Comparison of ENCODE assay signal across 21 cellular contexts in genomic region chr15:79901958-79902357, GRCh38. TPM values are rescaled to one million over a fixed set of nuclear protein-coding genes. Genes with fewer than 3 reads are reported as not detected.
DNase-seq lines count a peak whose midpoint lies in the region; ATAC-seq, FAIRE-seq and TF ChIP-seq lines count a peak whose summit lies in the region.
"Had no signal": no experiment of that assay in that cellular context is flagged by ENCODE, and none has a peak within 500 bp of the region (broad histone marks: within the 10 kb centered on the region; RNA-seq: fewer than 3 reads in every experiment).

No MANE protein-coding gene starts in this region.

- peaks cover 13% of the 10 kb centered on the region for H3K4me1 Mint-ChIP-seq in endodermal cell

- no peaks in the 10 kb centered on the region for H3K27me3 ChIP-seq in endodermal cell (ENCODE audit: control insufficient read depth, insufficient read depth, low read length, poor library complexity, severe bottlenecking)
- H3K27me3 ChIP-seq: upper lobe of left lung had no signal

- H3K27ac ChIP-seq in 22Rv1 (peak overlapping the region; percentile 38; the same call in 1 of the 2 replicates), endodermal cell (ENCODE audit: low read depth, low read length) (no peak overlapping the region)
- H3K27ac ChIP-seq: KMS-11, parathyroid adenoma, upper lobe of left lung had no signal

- peaks cover 12% of the 10 kb centered on the region for H3K9me3 ChIP-seq in endodermal cell (ENCODE audit: control insufficient read depth, low read length)
- H3K9me3 ChIP-seq: upper lobe of left lung had no signal

- no peak overlapping the region for H3K4me3 Mint-ChIP-seq in endodermal cell
- H3K4me3 Mint-ChIP-seq: brain had no signal

- H3K9ac ChIP-seq in endodermal cell (ENCODE audit: extremely low read depth, low read length, poor library complexity, severe bottlenecking): no peak overlapping the region
- H3K9ac ChIP-seq: KMS-11, parathyroid adenoma had no signal

- H3K36me3 Mint-ChIP-seq in endodermal cell (ENCODE audit: low read depth): peaks cover 26% of the 10 kb centered on the region

- H3K4me1 ChIP-seq in endodermal cell (ENCODE audit: control insufficient read depth, insufficient read depth, low read length): no peaks in the 10 kb centered on the region
- H3K4me1 ChIP-seq: parathyroid adenoma had no signal

- H3K9me3 Mint-ChIP-seq in endodermal cell: peaks cover 3% of the 10 kb centered on the region

- no peak overlapping the region for H3K27ac Mint-ChIP-seq in endodermal cell

- H3K27me3 Mint-ChIP-seq in endodermal cell (ENCODE audit: insufficient read depth): no peaks in the 10 kb centered on the region
- H3K27me3 Mint-ChIP-seq: brain had no signal

- TF ChIP-seq CTCF in 22Rv1 (IDR thresholded peaks at IDR 0.05) (no peak), D721Med (IDR thresholded peaks at IDR 0.05; ENCODE audit: insufficient read depth, missing control alignments) (no peak), endodermal cell (conservative IDR thresholded peaks at IDR 0.05) (no peak)

- WGBS in endodermal cell (ENCODE audit: insufficient coverage in 1 of 2, insufficient read length in 1 of 2), 2 experiments: 88% methylated on average over 1 of the region's 1 CpG; no CpG with 5 or more reads in 1 of the 2 experiments

- ATAC-seq in GM18505 (IDR thresholded peaks at IDR 0.05; ENCODE audit: unreplicated experiment) (peak; percentile 37), HG03108 (IDR thresholded peaks at IDR 0.05; ENCODE audit: unreplicated experiment) (peak; percentile 42), GM19452 (IDR thresholded peaks at IDR 0.05; ENCODE audit: unreplicated experiment) (no peak), HG03280 (IDR thresholded peaks at IDR 0.05; ENCODE audit: unreplicated experiment) (no peak)
- ATAC-seq: left lobe of liver; stimulated activated naive CD8-positive, alpha-beta T cell treated with anti-CD3 and anti-CD28 coated beads, Interleukin-15, Interleukin-2, amounts not matched to agents 100 U/mL and 50 U/mL, for 24 hours had no signal

- DNase-seq in dermis microvascular lymphatic vessel endothelial cell (ENCODE audit: low read depth in 2 of 2) (peak; percentile 35 to 77), D721Med (ENCODE audit: insufficient read length, low spot score) (no peak), endodermal cell (no peak)
- DNase-seq: activated CD4-positive, alpha-beta T cell treated with anti-CD3 and anti-CD28 coated beads for 4 hours; activated CD8-positive, alpha-beta memory T cell treated with anti-CD3 and anti-CD28 coated beads, Interleukin-2, amount 50 U/mL, for 4 hours; activated naive CD4-positive, alpha-beta T cell treated with anti-CD3 and anti-CD28 coated beads, Interleukin-2, amount 50 U/mL, for 16 hours; DMS 273 treated with DMSO at 0.1 percent for 48 hours; NCI-H1105 treated with DMSO at 0.1 percent for 48 hours; SHP77 treated with DMSO at 0.1 percent for 48 hours; stimulated activated naive CD8-positive, alpha-beta T cell treated with anti-CD3 and anti-CD28 coated beads, Interleukin-15, Interleukin-2, amounts not matched to agents 100 U/mL and 50 U/mL, for 24 hours; upper lobe of left lung had no signal

- H3K36me3 ChIP-seq in endodermal cell (ENCODE audit: control insufficient read depth, insufficient read depth, low read length): peaks cover 18% of the 10 kb centered on the region
- H3K36me3 ChIP-seq: upper lobe of left lung had no signal

- H3K4me3 ChIP-seq in endodermal cell (ENCODE audit: low read length): no peak overlapping the region
- H3K4me3 ChIP-seq: smooth muscle cell, upper lobe of left lung had no signal

- no peak for TF ChIP-seq POLR2A in GM18505 (IDR thresholded peaks at IDR 0.05; ENCODE audit: borderline replicate concordance, extremely low read depth, insufficient read depth, insufficient read length)

- FAIRE-seq in D721Med (lab: Jason Lieb, UNC): no peak

RNA-seq across cellular contexts. Expression of gene MTHFS, which starts 5.1 kb away (rescaled TPM):
- 13.6 and 13.9 TPM in 2 replicates for total RNA-seq in dermis microvascular lymphatic vessel endothelial cell
- total RNA-seq in endodermal cell: 10 to 100 TPM; 28.2 to 33.6 TPM
- polyA plus RNA-seq in endodermal cell (2013, experiment 1 of 2): 21.2 TPM
- 19.2 TPM for polyA plus RNA-seq in endodermal cell (2013, experiment 2 of 2)

Comparison
In these comparisons a context has a peak if more than half of its experiments do, and no peak if none do; other contexts are left out.
1. ATAC-seq: peak in GM18505 (single experiment) and HG03108 (single experiment); none in GM19452 (single experiment) and HG03280 (single experiment).
2. DNase-seq: peak in dermis microvascular lymphatic vessel endothelial cell (2 of 2); none in D721Med (single experiment) and endodermal cell (single experiment).